ENCODE assay signal across 17 cellular contexts in genomic region chr3:171977860-171978259, GRCh38.
A peak's percentile ranks its signal among the peaks of the same experiment; 100 is the strongest.
DNase-seq lines count a peak whose midpoint lies in the region; ATAC-seq and TF ChIP-seq lines count a peak whose summit lies in the region.
"Had no signal": no experiment of that assay in that cellular context is flagged by ENCODE, and none has a peak within 500 bp of the region (broad histone marks: within the 10 kb centered on the region; RNA-seq: fewer than 3 reads in every experiment).

No MANE protein-coding gene starts in this region.

- no peaks in the 10 kb centered on the region for H4K20me1 ChIP-seq in IMR-90 (ENCODE audit: insufficient read depth, low read length)
- H4K20me1 ChIP-seq in OCI-LY1 (ENCODE audit: insufficient read depth, low read length) = no peaks in the 10 kb centered on the region

- H3K27me3 ChIP-seq in IMR-90 (ENCODE audit: control insufficient read depth, insufficient read depth, low read length) (no peaks in the 10 kb centered on the region), OCI-LY1 (ENCODE audit: insufficient read depth, low read length) (no peaks in the 10 kb centered on the region), upper lobe of left lung (no peaks in the 10 kb centered on the region), ovary (no peaks in the 10 kb centered on the region)
- H3K27me3 ChIP-seq: esophagus muscularis mucosa, heart left ventricle, SJCRH30, uterus had no signal

- peak overlapping the region; percentile 99; the same call in 1 of the 2 replicates for H3K4ac ChIP-seq in IMR-90 (ENCODE audit: low read depth, low read length)

- peak overlapping the region; percentile 92; the same call in 1 of the 2 replicates for H4K91ac ChIP-seq in IMR-90 (ENCODE audit: insufficient read depth, low read depth, low read length)

- H3K23ac ChIP-seq in IMR-90 (ENCODE audit: low read depth, low read length) = no peak overlapping the region

- ATAC-seq in IMR-90 (ENCODE audit: low read depth) (no peak), upper lobe of left lung (ENCODE audit: low FRiP score in 2 of 2) (peak in 1 of 2 donors; percentile 67), GM19023 (IDR thresholded peaks at IDR 0.05; ENCODE audit: unreplicated experiment) (no peak), GM21381 (IDR thresholded peaks at IDR 0.05; ENCODE audit: unreplicated experiment) (no peak)
- ATAC-seq: HCT116 had no signal

- POLR2A ChIA-PET in IMR-90 (lab: Charles Lee; ENCODE audit: unreplicated experiment) = interaction anchor here (0.7 kb wide), 1 partner anchor 19 kb away, joined by 3 read pairs; no protein-coding TSS in a partner anchor

- H3K79me1 ChIP-seq in IMR-90 (ENCODE audit: low read depth in 1 of 2, low read length in 2 of 2) = peaks cover 0 to 2% of the 10 kb centered on the region in 2 experiments; a peak in 1 of 4 replicates

- TF ChIP-seq EP300 in upper lobe of left lung (IDR thresholded peaks at IDR 0.05) = no peak
- no peak for TF ChIP-seq EP300 in ovary (IDR thresholded peaks at IDR 0.05)

- CTCF ChIA-PET in IMR-90 (lab: Yijun Ruan, JAX) = no interaction called here

- no peak overlapping the region for H4K8ac ChIP-seq in IMR-90 (ENCODE audit: low read depth in 2 of 2, low read length in 2 of 2)

- TF ChIP-seq RAD21 in IMR-90 (IDR thresholded peaks at IDR 0.05; ENCODE audit: low read length) = no peak

- WGBS in IMR-90 (ENCODE audit: extremely low coverage in 2 of 2, insufficient read length in 1 of 2), 2 experiments = no CpG with 5 or more reads among the region's 2 CpGs
- WGBS in upper lobe of left lung, 2 donors = 75 to 78% methylated on average over 2 of the region's 2 CpGs
- WGBS in ovary, 3 donors = 90 to 97% (median 93%) methylated on average over 2 of the region's 2 CpGs

- dilution Hi-C loops in IMR-90 (cut with HindIII; ENCODE audit: low sequenced_read_pairs, unreplicated experiment) = no loop called here

- no peaks in the 10 kb centered on the region for H3F3A ChIP-seq in OCI-LY1 (ENCODE audit: insufficient read depth, low read length)

- no peaks in the 10 kb centered on the region for H3K36me3 ChIP-seq in IMR-90 (ENCODE audit: control insufficient read depth, insufficient read depth, low read length)
- no peaks in the 10 kb centered on the region for H3K36me3 ChIP-seq in OCI-LY1 (ENCODE audit: insufficient read depth, low read length)
- H3K36me3 ChIP-seq in upper lobe of left lung = no peaks in the 10 kb centered on the region
- H3K36me3 ChIP-seq in ovary = no peaks in the 10 kb centered on the region
- H3K36me3 ChIP-seq: esophagus muscularis mucosa, heart left ventricle, SJCRH30, uterus had no signal

- peak overlapping the region; percentile 96; the same call in 1 of the 3 replicates for H2BK15ac ChIP-seq in IMR-90 (ENCODE audit: low read depth, low read length)

- no peaks in the 10 kb centered on the region for H3K9me2 ChIP-seq in OCI-LY1 (ENCODE audit: low read depth, low read length)

- no peaks in the 10 kb centered on the region for H3K79me2 ChIP-seq in OCI-LY1 (ENCODE audit: insufficient read depth, low read length)

- H2AFZ ChIP-seq in IMR-90 (replicated peaks; ENCODE audit: low read length, poor library complexity) (no peak overlapping the region), OCI-LY1 (ENCODE audit: low read length) (peak overlapping the region; percentile 21; the same call in 1 of the 2 replicates)

- H3K18ac ChIP-seq in IMR-90 (ENCODE audit: low read depth, low read length) = peak overlapping the region; percentile 95; the same call in 1 of the 2 replicates

- H3K9me1 ChIP-seq in IMR-90 (ENCODE audit: insufficient read depth, low read length) = peaks cover 20% of the 10 kb centered on the region

- H3K4me1 ChIP-seq in IMR-90 (ENCODE audit: control insufficient read depth, insufficient read depth, low read length) (peaks cover 25% of the 10 kb centered on the region), OCI-LY1 (ENCODE audit: insufficient read depth, low read length, severe bottlenecking) (no peaks in the 10 kb centered on the region), upper lobe of left lung (peaks cover 6 to 16% (median 8%) of the 10 kb centered on the region in 4 donors), ovary (ENCODE audit: insufficient read depth) (peaks cover 10% of the 10 kb centered on the region)
- H3K4me1 ChIP-seq: SJCRH30 had no signal

- no peak overlapping the region for H3K27ac ChIP-seq in IMR-90 (ENCODE audit: insufficient read depth, low read length)
- H3K27ac ChIP-seq in OCI-LY1 (ENCODE audit: low read depth, low read length, poor library complexity, severe bottlenecking) = no peak overlapping the region
- H3K27ac ChIP-seq in upper lobe of left lung = peak overlapping the region in 3 of 4 donors; percentile 54 to 71 (median 61)
- no peak overlapping the region for H3K27ac ChIP-seq in ovary
- H3K27ac ChIP-seq: esophagus muscularis mucosa, SJCRH30, uterus, VCaP had no signal

- peak overlapping the region; percentile 99 for H2BK5ac ChIP-seq in IMR-90 (ENCODE audit: low read depth, low read length, poor library complexity, severe bottlenecking)

- H2BK120ac ChIP-seq in IMR-90 (ENCODE audit: low read depth, low read length) = peak overlapping the region; percentile 45

- H3K4me3 ChIP-seq in IMR-90 (ENCODE audit: insufficient read depth, low read depth, low read length) (no peak overlapping the region), OCI-LY1 (ENCODE audit: low read depth, low read length, poor library complexity, severe bottlenecking) (no peak overlapping the region), choroid plexus epithelial cell (ENCODE audit: low read depth, low read length) (no peak overlapping the region), upper lobe of left lung (no peak overlapping the region), ovary (no peak overlapping the region)
- H3K4me3 ChIP-seq: esophagus muscularis mucosa, heart left ventricle, SJCRH30, uterus had no signal

- H3K9me3 ChIP-seq in IMR-90 (ENCODE audit: control insufficient read depth, insufficient read depth, low read length) (no peaks in the 10 kb centered on the region), OCI-LY1 (ENCODE audit: low read length) (no peaks in the 10 kb centered on the region), upper lobe of left lung (no peaks in the 10 kb centered on the region), ovary (no peaks in the 10 kb centered on the region)
- H3K9me3 ChIP-seq: esophagus muscularis mucosa, heart left ventricle, SJCRH30, uterus had no signal

- DNase-seq in IMR-90 (no peak), choroid plexus epithelial cell (ENCODE audit: low read depth) (peak; percentile 39), upper lobe of left lung (no peak), ovary (no peak)
- DNase-seq: activated CD8-positive, alpha-beta memory T cell treated with anti-CD3 and anti-CD28 coated beads for 24 hours; DND-41; heart left ventricle; NCI-H187; NCI-H774; SJCRH30; uterus had no signal

- H3K4me2 ChIP-seq in IMR-90 (ENCODE audit: low read depth, low read length) = no peak overlapping the region
- H3K4me2 ChIP-seq in OCI-LY1 (ENCODE audit: low read length) = no peak overlapping the region

- peak overlapping the region; percentile 22; the same call in 1 of the 2 replicates for H4K5ac ChIP-seq in IMR-90 (ENCODE audit: low read depth, low read length)

- TF ChIP-seq POLR2A in IMR-90 (IDR thresholded peaks at IDR 0.05; ENCODE audit: low read depth, low read length) (no peak), upper lobe of left lung (IDR thresholded peaks at IDR 0.05) (no peak), ovary (IDR thresholded peaks at IDR 0.05) (no peak)

- no peak overlapping the region for H2AK5ac ChIP-seq in IMR-90 (ENCODE audit: low read depth, low read length)

- TF ChIP-seq CTCF in IMR-90 (conservative IDR thresholded peaks at IDR 0.05; ENCODE audit: low read depth, low read length) (no peak), OCI-LY1 (IDR thresholded peaks at IDR 0.05; ENCODE audit: low read length) (no peak), choroid plexus epithelial cell (conservative IDR thresholded peaks at IDR 0.05; ENCODE audit: low read depth, low read length) (no peak), upper lobe of left lung (IDR thresholded peaks at IDR 0.05) (no peak), ovary (IDR thresholded peaks at IDR 0.05) (no peak)

- H3K9ac ChIP-seq in IMR-90 (ENCODE audit: low read depth, low read length) = no peak overlapping the region
- H3K9ac ChIP-seq in OCI-LY1 (ENCODE audit: low read length) = no peak overlapping the region

- in situ Hi-C loops in IMR-90 (cut with MboI; ENCODE audit: low sequenced_read_pairs) = no loop called here

- H3K56ac ChIP-seq in IMR-90 (ENCODE audit: extremely low read depth, insufficient read depth, low read length) = no peak overlapping the region

- peak overlapping the region; percentile 84; the same call in 1 of the 2 replicates for H3K14ac ChIP-seq in IMR-90 (replicated peaks; ENCODE audit: low read depth, low read length)

- H2AK9ac ChIP-seq in IMR-90 (replicated peaks; ENCODE audit: low read depth, low read length, poor library complexity) = no peak overlapping the region

- peak overlapping the region; percentile 79; the same call in 1 of the 2 replicates for H2BK20ac ChIP-seq in IMR-90 (ENCODE audit: low read depth, low read length)

- intact Hi-C loops in IMR-90 (cut with micrococcal nuclease) (no loop called here), ovary (cut with DNase I) (no loop called here)

- BruUV-seq in IMR-90 (replicated peaks; lab: Mats Ljungman, UMichigan) = no TSS peak

TF ChIP-seq in IMR-90, 13 proteins besides CTCF, POLR2A, EP300 and RAD21:
- TF ChIP-seq ELK1 (IDR thresholded peaks at IDR 0.05; ENCODE audit: borderline replicate concordance, low read depth, low read length) = no peak
- no peak for TF ChIP-seq SMC3 (IDR thresholded peaks at IDR 0.05; ENCODE audit: low read depth, low read length)
- no peak for TF ChIP-seq RCOR1 (IDR thresholded peaks at IDR 0.05; ENCODE audit: insufficient replicate concordance, low read length)
- no peak for TF ChIP-seq BHLHE40 (IDR thresholded peaks at IDR 0.05; ENCODE audit: low read depth, low read length)
- no peak for TF ChIP-seq MXI1 (IDR thresholded peaks at IDR 0.05; ENCODE audit: borderline replicate concordance, low read depth, low read length)
- no peak for TF ChIP-seq MAFK (IDR thresholded peaks at IDR 0.05; ENCODE audit: low read depth, low read length)
- TF ChIP-seq MAZ (IDR thresholded peaks at IDR 0.05; ENCODE audit: borderline replicate concordance, low read depth, low read length) = no peak

Comparison
In these comparisons a context has a peak if more than half of its experiments do, and no peak if none do; other contexts are left out.
1. H3K27ac ChIP-seq: peak in upper lobe of left lung (3 of 4); none in IMR-90 (single experiment), OCI-LY1 (single experiment) and ovary (0 of 2).